Comparison of ENCODE assay signal across 8 cellular contexts in the genomic region with DNA sequence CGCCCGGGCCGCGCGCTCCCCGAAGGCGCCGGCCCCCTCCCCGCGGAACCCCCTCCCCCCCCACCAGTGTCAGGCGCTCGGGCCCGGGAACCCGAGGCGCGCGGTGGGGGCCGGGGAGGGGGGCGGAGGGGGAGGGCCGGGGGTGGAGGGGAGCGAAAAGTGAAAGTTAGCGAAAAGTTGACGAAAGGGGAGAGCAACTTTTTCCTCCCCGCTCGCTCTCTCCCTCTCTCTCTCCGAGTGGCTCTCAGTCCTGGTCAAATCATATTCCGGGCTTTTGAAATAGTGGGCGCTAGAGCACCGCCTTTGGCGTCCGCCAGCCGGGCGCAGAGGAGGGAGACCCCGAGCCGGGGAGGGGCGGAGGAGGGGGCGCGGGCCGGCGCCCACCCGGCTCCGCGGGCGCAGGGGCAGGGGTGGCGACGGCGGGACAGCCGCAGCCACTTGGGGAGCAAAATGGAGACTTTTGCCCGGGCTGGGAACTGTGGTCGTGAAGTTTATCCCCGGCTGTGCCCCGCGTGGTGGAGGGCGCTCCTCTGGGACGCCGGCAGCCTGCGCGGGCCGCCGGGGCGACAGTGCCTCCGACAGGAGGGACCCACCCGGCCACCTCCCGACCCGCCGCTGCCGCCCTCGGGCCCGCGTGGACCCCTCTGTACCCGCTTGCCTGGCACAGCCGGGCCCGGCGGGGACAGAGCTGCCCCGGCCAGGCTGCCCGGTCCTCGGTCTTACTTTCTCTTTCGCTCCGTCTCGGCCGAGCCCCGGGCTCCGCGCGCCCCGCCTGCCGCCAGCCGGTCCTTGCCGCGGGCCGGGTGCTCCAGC. TPM values are rescaled to one million over a fixed set of nuclear protein-coding genes. Genes with fewer than 3 reads are reported as not detected.
A peak's percentile ranks its signal among the peaks of the same experiment; 100 is the strongest.
DNase-seq lines count a peak whose midpoint lies in the region; ATAC-seq and TF ChIP-seq lines count a peak whose summit lies in the region.

No MANE protein-coding gene starts in this region.

- H3K36me3 ChIP-seq in brain microvascular endothelial cell (replicated peaks): no peaks in the 10 kb centered on the region
- no peaks in the 10 kb centered on the region for H3K36me3 ChIP-seq in skeletal muscle satellite cell (ENCODE audit: insufficient read depth, low read length)

- H3K9me3 ChIP-seq in skeletal muscle satellite cell (replicated peaks; ENCODE audit: low read length): no peaks in the 10 kb centered on the region

- peak overlapping the region; percentile 87 for H3K4me2 ChIP-seq in skeletal muscle satellite cell (ENCODE audit: low read length)

- H3K4me3 ChIP-seq in brain microvascular endothelial cell (ENCODE audit: low read depth, low read length): peak overlapping the region; percentile 55
- peak overlapping the region; percentile 75 for H3K4me3 ChIP-seq in skeletal muscle satellite cell (ENCODE audit: low read length)

- H3K4me1 ChIP-seq in skeletal muscle satellite cell (ENCODE audit: control insufficient read depth, insufficient read depth, low read length): no peaks in the 10 kb centered on the region

- TF ChIP-seq CTCF in C4-2B (conservative IDR thresholded peaks at IDR 0.05) (peak; percentile 63), brain microvascular endothelial cell (IDR thresholded peaks at IDR 0.05; ENCODE audit: low read depth, low read length, missing control alignments) (peak; percentile 56)

- H3K9ac ChIP-seq in skeletal muscle satellite cell (ENCODE audit: low read depth, low read length): peak overlapping the region; percentile 58

- ATAC-seq in HG03108 (IDR thresholded peaks at IDR 0.05; ENCODE audit: unreplicated experiment) (no peak), GM21367 (IDR thresholded peaks at IDR 0.05; ENCODE audit: unreplicated experiment) (no peak)

- in situ Hi-C loops in KBM-7 (cut with MboI; ENCODE audit: low pct_unique_long_range_greater_than_20kb, low sequenced_read_pairs): no loop called here
- in situ Hi-C loops in brain microvascular endothelial cell (cut with HindIII; ENCODE audit: low pct_ligation_motif_present, low sequenced_read_pairs): loop anchor here (25.0 kb wide), 1 partner anchor 343 kb away; no protein-coding TSS in a partner anchor

- H3K27ac ChIP-seq in C4-2B: peak overlapping the region; percentile 36
- no peak overlapping the region for H3K27ac ChIP-seq in brain microvascular endothelial cell

- DNase-seq in KBM-7: peak; percentile 21
- DNase-seq in brain microvascular endothelial cell: peak; percentile 50
- DNase-seq in iPS-NIHi7 (ENCODE audit: extremely low spot score): peak; percentile 64
- DNase-seq in activated effector memory CD4-positive, alpha-beta T cell treated with anti-CD3 and anti-CD28 coated beads, Interleukin-2, amount 50 U/mL, for 16 hours: no peak

- peaks cover 72% of the 10 kb centered on the region for H3K27me3 ChIP-seq in brain microvascular endothelial cell (replicated peaks)
- H3K27me3 ChIP-seq in skeletal muscle satellite cell (ENCODE audit: control insufficient read depth, insufficient read depth, low read length): peaks cover 10% of the 10 kb centered on the region

RNA-seq across cellular contexts. Expression of gene PRDM16, which starts 0.7 kb away (rescaled TPM):
- 0.22 and 0.25 TPM in 2 replicates for total RNA-seq in skeletal muscle satellite cell (2012; rRNA removed)

RNA-seq across cellular contexts. Expression of gene ACTRT2, which starts 48.4 kb away (rescaled TPM):
- not detected in 2 replicates for total RNA-seq in skeletal muscle satellite cell (2012; rRNA removed)
